ENCODE assay signal across 20 cellular contexts in the genomic region with DNA sequence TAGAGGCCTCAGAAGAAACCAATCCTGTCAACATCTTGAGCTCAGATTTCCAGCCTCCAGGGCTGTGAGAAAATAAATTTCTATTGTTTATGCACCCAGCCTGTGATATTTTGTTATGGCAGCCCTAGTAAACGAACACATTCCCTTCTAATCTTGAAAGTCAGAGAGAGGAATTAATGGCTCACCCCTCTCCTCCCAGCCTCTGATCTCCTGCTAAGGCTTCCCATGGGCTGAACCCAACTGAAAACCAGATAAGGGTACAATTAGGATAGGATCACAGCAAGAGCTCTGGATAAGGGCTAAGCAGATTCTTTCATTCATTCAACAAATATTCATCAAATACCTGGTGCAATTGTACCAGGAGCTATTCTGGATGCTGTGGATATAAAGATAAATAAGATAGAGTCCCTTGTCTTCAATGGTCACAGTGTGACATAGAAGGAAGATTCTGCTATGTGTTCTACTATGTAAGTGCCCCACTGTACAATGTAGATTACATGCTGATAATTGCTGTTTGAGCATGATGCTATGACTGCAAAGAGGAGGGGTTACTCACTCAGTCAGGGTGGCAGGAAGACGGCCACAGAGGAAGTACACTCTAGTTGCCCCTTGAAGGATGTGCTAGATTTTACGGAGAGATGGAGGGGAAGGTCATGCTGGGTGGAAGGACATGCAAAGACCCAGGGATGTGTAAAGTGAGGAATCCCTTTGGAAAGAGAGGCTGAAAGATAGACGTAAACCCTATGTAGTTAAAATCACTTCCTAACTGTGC.
DNase-seq lines count a peak whose midpoint lies in the region; ATAC-seq and TF ChIP-seq lines count a peak whose summit lies in the region.
"Had no signal": no experiment of that assay in that cellular context is flagged by ENCODE, and none has a peak within 500 bp of the region (broad histone marks: within the 10 kb centered on the region; RNA-seq: fewer than 3 reads in every experiment).

No MANE protein-coding gene starts in this region.

- no peaks in the 10 kb centered on the region for H3K9me3 Mint-ChIP-seq in CD8-positive, alpha-beta memory T cell
- H3K9me3 Mint-ChIP-seq in central memory CD8-positive, alpha-beta T cell = no peaks in the 10 kb centered on the region
- H3K9me3 Mint-ChIP-seq in natural killer cell = no peaks in the 10 kb centered on the region
- H3K9me3 Mint-ChIP-seq: HFFc6 had no signal

- H3K27ac ChIP-seq in CD8-positive, alpha-beta memory T cell (ENCODE audit: low read depth, low read length) = no peak overlapping the region
- H3K27ac ChIP-seq: PC-9, SJSA1 had no signal

- peaks cover 0 to 3% of the 10 kb centered on the region in 2 donors for H3K27me3 Mint-ChIP-seq in CD8-positive, alpha-beta memory T cell
- H3K27me3 Mint-ChIP-seq in central memory CD8-positive, alpha-beta T cell = no peaks in the 10 kb centered on the region
- no peaks in the 10 kb centered on the region for H3K27me3 Mint-ChIP-seq in natural killer cell (ENCODE audit: low read depth in 2 of 2)

- H3K36me3 ChIP-seq in CD8-positive, alpha-beta memory T cell (ENCODE audit: insufficient read depth, low read length) = no peaks in the 10 kb centered on the region
- H3K36me3 ChIP-seq: esophagus squamous epithelium, SJSA1 had no signal

- peak in 1 of 5 donors; percentile 13 for DNase-seq in CD8-positive, alpha-beta memory T cell
- DNase-seq in NCI-H146 (lab: John Stamatoyannopoulos, UW) (peak; percentile 40), natural killer cell (no peak), anterior cingulate cortex (lab: John Stamatoyannopoulos, UW) (no peak), GM03348 (ENCODE audit: low spot score) (no peak)
- DNase-seq in central memory CD8-positive, alpha-beta T cell (ENCODE audit: low spot score in 2 of 2) = no peak
- DNase-seq: amygdala; caudate nucleus; esophagus squamous epithelium; GF-D8; head of caudate nucleus; HFFc6; Karpas-422; NCI-H1105; NCI-H82; PC-9; stimulated activated CD4-positive, alpha-beta T cell treated with anti-CD3 and anti-CD28 coated beads, Interleukin-12 subunit alpha, Interleukin-12 subunit beta, amount 100 ng/mL, for 4 hours had no signal

- no peaks in the 10 kb centered on the region for H3K9me3 ChIP-seq in CD8-positive, alpha-beta memory T cell (ENCODE audit: low read length)
- H3K9me3 ChIP-seq: esophagus squamous epithelium, SJSA1 had no signal

- H3K4me3 Mint-ChIP-seq in CD8-positive, alpha-beta memory T cell = peak overlapping the region in 5 of 7 donors; percentile 9 to 42 (median 19)
- H3K4me3 Mint-ChIP-seq in central memory CD8-positive, alpha-beta T cell = no peak overlapping the region
- H3K4me3 Mint-ChIP-seq in natural killer cell = no peak overlapping the region
- H3K4me3 Mint-ChIP-seq: HFFc6 had no signal

- CTCF ChIA-PET in CD8-positive, alpha-beta memory T cell (lab: Charles Lee) = no interaction called here

- peak overlapping the region in 7 of 8 donors; percentile 31 to 65 (median 54) for H3K27ac Mint-ChIP-seq in CD8-positive, alpha-beta memory T cell
- no peak overlapping the region for H3K27ac Mint-ChIP-seq in central memory CD8-positive, alpha-beta T cell (ENCODE audit: low read depth)
- peak overlapping the region in 1 of 2 donors; percentile 52 for H3K27ac Mint-ChIP-seq in natural killer cell
- H3K27ac Mint-ChIP-seq: HFFc6 had no signal

- intact Hi-C loops in natural killer cell (cut with micrococcal nuclease) = no loop called here

- POLR2A ChIA-PET in CD8-positive, alpha-beta memory T cell (lab: Charles Lee) = no interaction called here

- H3K4me1 ChIP-seq in CD8-positive, alpha-beta memory T cell (ENCODE audit: insufficient read depth, low read length) = peaks cover 13% of the 10 kb centered on the region
- H3K4me1 ChIP-seq: SJSA1 had no signal

- H3K4me1 Mint-ChIP-seq in CD8-positive, alpha-beta memory T cell = peaks cover 14 to 27% (median 18%) of the 10 kb centered on the region in 3 donors
- H3K4me1 Mint-ChIP-seq in central memory CD8-positive, alpha-beta T cell = peaks cover 12% of the 10 kb centered on the region
- H3K4me1 Mint-ChIP-seq in natural killer cell = peaks cover 19 to 31% of the 10 kb centered on the region in 2 donors

- no peaks in the 10 kb centered on the region for H3K36me3 Mint-ChIP-seq in CD8-positive, alpha-beta memory T cell
- H3K36me3 Mint-ChIP-seq in central memory CD8-positive, alpha-beta T cell (ENCODE audit: insufficient read depth) = no peaks in the 10 kb centered on the region
- H3K36me3 Mint-ChIP-seq in natural killer cell = no peaks in the 10 kb centered on the region

- H3K27me3 ChIP-seq in CD8-positive, alpha-beta memory T cell (ENCODE audit: insufficient read depth, low read length, poor library complexity, severe bottlenecking) = no peaks in the 10 kb centered on the region
- H3K27me3 ChIP-seq: esophagus squamous epithelium, SJSA1 had no signal

- no peak for TF ChIP-seq CTCF in natural killer cell (IDR thresholded peaks at IDR 0.05)

- peak; percentile 94 for ATAC-seq in central memory CD8-positive, alpha-beta T cell (replicated peaks; ENCODE audit: extremely low read depth, poor library complexity, severe bottlenecking)
- ATAC-seq in natural killer cell = peak; percentile 73 to 88 (median 84)
- ATAC-seq in GM18858 (IDR thresholded peaks at IDR 0.05; ENCODE audit: unreplicated experiment) = no peak
- no peak for ATAC-seq in GM21423 (IDR thresholded peaks at IDR 0.05; ENCODE audit: unreplicated experiment)

- no peak overlapping the region for H3K4me3 ChIP-seq in CD8-positive, alpha-beta memory T cell (ENCODE audit: low read length)
- H3K4me3 ChIP-seq: esophagus squamous epithelium, PC-9, SJSA1 had no signal

Comparison
In these comparisons a context has a peak if more than half of its experiments do, and no peak if none do; other contexts are left out.
1. H3K4me3 Mint-ChIP-seq: peak in CD8-positive, alpha-beta memory T cell (5 of 7); none in central memory CD8-positive, alpha-beta T cell (single experiment) and natural killer cell (single experiment).
2. ATAC-seq: peak in central memory CD8-positive, alpha-beta T cell (single experiment) and natural killer cell (3 of 3); none in GM18858 (single experiment) and GM21423 (single experiment).